ENCODE assay signal across 8 cellular contexts in genomic region chr1:197915797-197916686, GRCh38. TPM values are rescaled to one million over a fixed set of nuclear protein-coding genes. Genes with fewer than 3 reads are reported as not detected.
DNase-seq lines count a peak whose midpoint lies in the region; ATAC-seq and TF ChIP-seq lines count a peak whose summit lies in the region.

No MANE protein-coding gene starts in this region.

- no peaks in the 10 kb centered on the region for H4K20me1 ChIP-seq in smooth muscle cell (ENCODE audit: low read depth)

- H3K9ac ChIP-seq in smooth muscle cell (ENCODE audit: low read depth): no peak overlapping the region

- peaks cover under 1% of the 10 kb centered on the region for H3K36me3 Mint-ChIP-seq in activated naive CD8-positive, alpha-beta T cell treated with anti-CD3 and anti-CD28 coated beads for 36 hours

- H3K9me3 Mint-ChIP-seq in activated naive CD8-positive, alpha-beta T cell treated with anti-CD3 and anti-CD28 coated beads for 36 hours: no peaks in the 10 kb centered on the region

- peak overlapping the region; percentile 83 for H3K4me2 ChIP-seq in smooth muscle cell

- under 1% methylated on average over 49 of the region's 49 CpGs for WGBS in right cardiac atrium
- WGBS in smooth muscle cell (ENCODE audit: low lambda C conversion rate): 4% methylated on average over 49 of the region's 49 CpGs

- peak overlapping the region; percentile 39 for H3K4me3 ChIP-seq in right cardiac atrium (ENCODE audit: low read length)
- peak overlapping the region; percentile 37 for H3K4me3 ChIP-seq in smooth muscle cell

- H3K4me1 Mint-ChIP-seq in activated naive CD8-positive, alpha-beta T cell treated with anti-CD3 and anti-CD28 coated beads for 36 hours: peaks cover 74% of the 10 kb centered on the region

- DNase-seq in ACHN (peak; percentile 84), NCI-H446 (lab: John Stamatoyannopoulos, UW) (peak; percentile 87 to 89), right cardiac atrium (peak; percentile 75 to 85 (median 84)), smooth muscle cell (lab: John Stamatoyannopoulos, UW; ENCODE audit: unreplicated experiment) (no peak), foreskin melanocyte (no peak)
- no peak for DNase-seq in activated naive CD8-positive, alpha-beta T cell treated with anti-CD3 and anti-CD28 coated beads for 36 hours

- H3K4me1 ChIP-seq in right cardiac atrium (ENCODE audit: control insufficient read depth, insufficient read depth, low read length) (peaks cover 9% of the 10 kb centered on the region), smooth muscle cell (ENCODE audit: low read depth) (peaks cover 69% of the 10 kb centered on the region)

- no peak overlapping the region for H3K27ac Mint-ChIP-seq in activated naive CD8-positive, alpha-beta T cell treated with anti-CD3 and anti-CD28 coated beads for 36 hours

- no peaks in the 10 kb centered on the region for H3F3A ChIP-seq in smooth muscle cell (ENCODE audit: low read depth)

- H3K27ac ChIP-seq in right cardiac atrium (ENCODE audit: low read length) (no peak overlapping the region), smooth muscle cell (ENCODE audit: low read depth) (no peak overlapping the region)

- peak overlapping the region; percentile 69 for H3K4me3 Mint-ChIP-seq in activated naive CD8-positive, alpha-beta T cell treated with anti-CD3 and anti-CD28 coated beads for 36 hours

- H3K27me3 ChIP-seq in right cardiac atrium (ENCODE audit: control insufficient read depth, insufficient read depth) (no peaks in the 10 kb centered on the region), smooth muscle cell (ENCODE audit: low read depth) (peaks cover 100% of the 10 kb centered on the region)

- H3K36me3 ChIP-seq in smooth muscle cell (ENCODE audit: low read depth): no peaks in the 10 kb centered on the region

- intact Hi-C loops in right cardiac atrium (cut with DNase I): loop anchor here in 2 of 4 donors (10.0 kb wide), 1 partner anchor 301 kb away; no protein-coding TSS in a partner anchor

- peak overlapping the region; percentile 47 for H2AFZ ChIP-seq in smooth muscle cell (ENCODE audit: low read depth)

- no peaks in the 10 kb centered on the region for H3K9me3 ChIP-seq in right cardiac atrium (ENCODE audit: control insufficient read depth, low read length)
- no peaks in the 10 kb centered on the region for H3K9me3 ChIP-seq in smooth muscle cell (replicated peaks; ENCODE audit: low read depth)

- in situ Hi-C loops in ACHN (cut with HindIII; ENCODE audit: low pct_ligation_motif_present, low pct_unique_long_range_greater_than_20kb, low sequenced_read_pairs): no loop called here

- H3K27me3 Mint-ChIP-seq in activated naive CD8-positive, alpha-beta T cell treated with anti-CD3 and anti-CD28 coated beads for 36 hours: peaks cover 100% of the 10 kb centered on the region

- peak; percentile 54 to 69 for ATAC-seq in right cardiac atrium
- no peak for ATAC-seq in GM21381 (IDR thresholded peaks at IDR 0.05; ENCODE audit: unreplicated experiment)

- H3K79me2 ChIP-seq in smooth muscle cell (ENCODE audit: low read depth): no peaks in the 10 kb centered on the region

- TF ChIP-seq CTCF in GM12872 (IDR thresholded peaks at IDR 0.05; ENCODE audit: insufficient read depth, low read depth, low read length): peak; percentile 1; the same call in 1 of the 3 replicates
- TF ChIP-seq CTCF in smooth muscle cell (IDR thresholded peaks at IDR 0.05; ENCODE audit: borderline replicate concordance, insufficient read depth, poor library complexity, severe bottlenecking): peak; percentile 52

RNA-seq across cellular contexts. Expression of gene LHX9, which starts 1.1 kb away (rescaled TPM):
- total RNA-seq in activated naive CD8-positive, alpha-beta T cell treated with anti-CD3 and anti-CD28 coated beads for 36 hours: not detected
- total RNA-seq in right cardiac atrium: 1 to 10 TPM in 1 of 4 donors, under 1 TPM in 3; 0.66 to 1.3 (median 0.81) TPM
- polyA plus RNA-seq in right cardiac atrium: 0.23 TPM
- total RNA-seq in smooth muscle cell: not detected in 2 replicates
- polyA plus RNA-seq in smooth muscle cell: not detected in 2 replicates

RNA-seq across cellular contexts. Expression of gene C1orf53, which starts 13.6 kb away (rescaled TPM):
- under 1 TPM; 0.54 to 0.95 TPM for total RNA-seq in activated naive CD8-positive, alpha-beta T cell treated with anti-CD3 and anti-CD28 coated beads for 36 hours
- total RNA-seq in right cardiac atrium (1 to 10 TPM; 4.0 to 7.8 (median 6.6) TPM), smooth muscle cell (3.1 and 5.7 TPM in 2 replicates)
- polyA plus RNA-seq in right cardiac atrium (12.7 TPM), smooth muscle cell (4.5 and 5.4 TPM in 2 replicates)

Comparison
In these comparisons a context has a peak if more than half of its experiments do, and no peak if none do; other contexts are left out.
1. DNase-seq: peak in ACHN (single experiment), NCI-H446 (2 of 2) and right cardiac atrium (3 of 3); none in activated naive CD8-positive, alpha-beta T cell treated with anti-CD3 and anti-CD28 coated beads for 36 hours (single experiment), smooth muscle cell (single experiment) and foreskin melanocyte (single experiment).